ENCODE assay signal across 24 cellular contexts in the genomic region with DNA sequence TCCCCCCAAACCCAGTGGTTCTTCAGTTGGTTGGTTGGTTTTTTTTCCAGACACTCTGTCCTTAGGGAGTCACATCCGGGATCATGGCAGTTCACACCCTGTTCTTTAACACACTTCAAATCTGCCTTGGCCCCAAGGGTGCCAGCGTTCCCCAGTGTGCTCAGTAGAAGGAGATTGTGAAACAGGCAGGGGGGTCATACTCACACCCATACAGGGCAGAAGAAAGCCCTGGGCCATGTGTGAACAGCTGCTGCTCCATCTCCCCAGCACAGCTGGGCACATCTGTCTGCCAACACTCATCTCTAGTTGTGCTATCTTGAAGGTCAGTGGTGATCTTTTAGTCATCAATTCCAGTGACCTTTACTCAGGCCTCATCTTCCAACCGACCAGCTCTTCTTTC.
DNase-seq lines count a peak whose midpoint lies in the region; ATAC-seq and TF ChIP-seq lines count a peak whose summit lies in the region.
"Had no signal": no experiment of that assay in that cellular context is flagged by ENCODE, and none has a peak within 500 bp of the region (broad histone marks: within the 10 kb centered on the region; RNA-seq: fewer than 3 reads in every experiment).

No MANE protein-coding gene starts in this region.

- H3K4me1 ChIP-seq in breast epithelium (no peaks in the 10 kb centered on the region), upper lobe of right lung (peaks cover 21% of the 10 kb centered on the region)
- H3K4me1 ChIP-seq: neural progenitor cell, prostate gland had no signal

- peaks cover 1% of the 10 kb centered on the region for H3K36me3 Mint-ChIP-seq in MCF 10A (ENCODE audit: insufficient read depth, unreplicated experiment)
- H3K36me3 Mint-ChIP-seq in activated T-helper 2 cell treated with anti-CD3 and anti-CD28 coated beads, Interferon-gamma antibody, Interleukin-2, Interleukin-4, amounts not matched to agents 10 μg/mL and 5 μg/mL and 100 μg/mL, durations not matched to agents 14 hours and 24 hours and 36 hours (ENCODE audit: low read depth) = peaks cover 38% of the 10 kb centered on the region
- H3K36me3 Mint-ChIP-seq in memory B cell = no peaks in the 10 kb centered on the region
- H3K36me3 Mint-ChIP-seq: activated CD4-positive, alpha-beta memory T cell treated with anti-CD3 and anti-CD28 coated beads for 36 hours; CD14-positive monocyte; neural progenitor cell had no signal

- H3K9me3 Mint-ChIP-seq in MCF 10A (ENCODE audit: unreplicated experiment) = no peaks in the 10 kb centered on the region
- H3K9me3 Mint-ChIP-seq in activated T-helper 2 cell treated with anti-CD3 and anti-CD28 coated beads, Interferon-gamma antibody, Interleukin-2, Interleukin-4, amounts not matched to agents 10 μg/mL and 5 μg/mL and 100 μg/mL, durations not matched to agents 14 hours and 24 hours and 36 hours = no peaks in the 10 kb centered on the region
- H3K9me3 Mint-ChIP-seq in memory B cell = no peaks in the 10 kb centered on the region
- H3K9me3 Mint-ChIP-seq: activated CD4-positive, alpha-beta memory T cell treated with anti-CD3 and anti-CD28 coated beads for 36 hours; activated naive CD4-positive, alpha-beta T cell treated with anti-CD3 and anti-CD28 coated beads, Interleukin-2, amount 50 U/mL, for 72 hours; activated T-cell treated with anti-CD3 and anti-CD28 coated beads, Interleukin-2, amount 50 U/mL, for 4 hours; HFFc6 had no signal

- POLR2A ChIA-PET in MCF 10A (lab: Yijun Ruan, JAX) = interaction anchor here (0.9 kb wide), 1 partner anchor 63 kb away, joined by 4 read pairs; no protein-coding TSS in a partner anchor

- H3K4me1 Mint-ChIP-seq in MCF 10A (ENCODE audit: insufficient read depth, unreplicated experiment) (peaks cover 26% of the 10 kb centered on the region), memory B cell (peaks cover 45% of the 10 kb centered on the region)
- H3K4me1 Mint-ChIP-seq in activated T-helper 2 cell treated with anti-CD3 and anti-CD28 coated beads, Interferon-gamma antibody, Interleukin-2, Interleukin-4, amounts not matched to agents 10 μg/mL and 5 μg/mL and 100 μg/mL, durations not matched to agents 14 hours and 24 hours and 36 hours (ENCODE audit: low read depth) = peaks cover 31% of the 10 kb centered on the region

- intact Hi-C loops in MCF 10A (cut with micrococcal nuclease) = no loop called here
- intact Hi-C loops in breast epithelium (cut with DNase I; ENCODE audit: low total_unique reads) = no loop called here
- intact Hi-C loops in activated T-helper 2 cell treated with anti-CD3 and anti-CD28 coated beads, Interferon-gamma antibody, Interleukin-2, Interleukin-4, amounts not matched to agents 10 μg/mL and 5 μg/mL and 100 μg/mL, durations not matched to agents 14 hours and 24 hours and 36 hours (cut with micrococcal nuclease) = no loop called here
- intact Hi-C loops in upper lobe of right lung (cut with DNase I) = no loop called here

- H3K27ac ChIP-seq in breast epithelium (no peak overlapping the region), upper lobe of right lung (no peak overlapping the region)
- H3K27ac ChIP-seq: esophagus squamous epithelium, neural progenitor cell, prostate gland, VCaP had no signal

- CTCF ChIA-PET in MCF 10A (lab: Yijun Ruan, JAX) = interaction anchor here (0.7 to 1.5 kb wide), 3 partner anchors 11 to 389 kb away, joined by 3 to 11 read pairs (median 4); no protein-coding TSS in a partner anchor

- H3K4me3 Mint-ChIP-seq in MCF 10A (ENCODE audit: unreplicated experiment) = no peak overlapping the region
- H3K4me3 Mint-ChIP-seq in activated T-helper 2 cell treated with anti-CD3 and anti-CD28 coated beads, Interferon-gamma antibody, Interleukin-2, Interleukin-4, amounts not matched to agents 10 μg/mL and 5 μg/mL and 100 μg/mL, durations not matched to agents 14 hours and 24 hours and 36 hours (ENCODE audit: low read depth) = no peak overlapping the region
- H3K4me3 Mint-ChIP-seq in memory B cell = no peak overlapping the region
- H3K4me3 Mint-ChIP-seq: activated CD4-positive, alpha-beta memory T cell treated with anti-CD3 and anti-CD28 coated beads for 36 hours; activated T-cell treated with anti-CD3 and anti-CD28 coated beads, Interleukin-2, amount 50 U/mL, for 4 hours; CD14-positive monocyte; HFFc6; neural progenitor cell had no signal

- ATAC-seq in memory B cell (ENCODE audit: low read depth) (no peak), upper lobe of right lung (peak; percentile 85), GM19397 (IDR thresholded peaks at IDR 0.05; ENCODE audit: unreplicated experiment) (no peak), HG02623 (IDR thresholded peaks at IDR 0.05; ENCODE audit: unreplicated experiment) (no peak)
- ATAC-seq: activated T-cell treated with anti-CD3 and anti-CD28 coated beads, Interleukin-2, amount 50 U/mL, for 4 hours; left colon had no signal

- H3K9me3 ChIP-seq in breast epithelium (no peaks in the 10 kb centered on the region), upper lobe of right lung (no peaks in the 10 kb centered on the region)
- H3K9me3 ChIP-seq: esophagus squamous epithelium, prostate gland had no signal

- H3K27me3 Mint-ChIP-seq in MCF 10A (ENCODE audit: insufficient read depth, unreplicated experiment) = no peaks in the 10 kb centered on the region
- H3K27me3 Mint-ChIP-seq in activated T-helper 2 cell treated with anti-CD3 and anti-CD28 coated beads, Interferon-gamma antibody, Interleukin-2, Interleukin-4, amounts not matched to agents 10 μg/mL and 5 μg/mL and 100 μg/mL, durations not matched to agents 14 hours and 24 hours and 36 hours (ENCODE audit: low read depth) = no peaks in the 10 kb centered on the region
- no peaks in the 10 kb centered on the region for H3K27me3 Mint-ChIP-seq in memory B cell
- H3K27me3 Mint-ChIP-seq: activated CD4-positive, alpha-beta memory T cell treated with anti-CD3 and anti-CD28 coated beads for 36 hours had no signal

- H3K27me3 ChIP-seq in breast epithelium = no peaks in the 10 kb centered on the region
- H3K27me3 ChIP-seq in upper lobe of right lung = no peaks in the 10 kb centered on the region
- H3K27me3 ChIP-seq: esophagus squamous epithelium, neural progenitor cell had no signal

- no peak for TF ChIP-seq POLR2A in breast epithelium (IDR thresholded peaks at IDR 0.05)

- no peak for TF ChIP-seq CTCF in MCF 10A (IDR thresholded peaks at IDR 0.05; ENCODE audit: unreplicated experiment)
- TF ChIP-seq CTCF in breast epithelium (IDR thresholded peaks at IDR 0.05) = no peak
- TF ChIP-seq CTCF in upper lobe of right lung (IDR thresholded peaks at IDR 0.05) = no peak

- H3K27ac Mint-ChIP-seq in MCF 10A (ENCODE audit: low read depth, unreplicated experiment) (peak overlapping the region; percentile 0), memory B cell (peak overlapping the region; percentile 2)
- peak overlapping the region; percentile 3 for H3K27ac Mint-ChIP-seq in activated T-helper 2 cell treated with anti-CD3 and anti-CD28 coated beads, Interferon-gamma antibody, Interleukin-2, Interleukin-4, amounts not matched to agents 10 μg/mL and 5 μg/mL and 100 μg/mL, durations not matched to agents 14 hours and 24 hours and 36 hours
- H3K27ac Mint-ChIP-seq: activated CD4-positive, alpha-beta memory T cell treated with anti-CD3 and anti-CD28 coated beads for 36 hours; HFFc6; neural progenitor cell had no signal

- H3K4me3 ChIP-seq in breast epithelium = no peak overlapping the region
- no peak overlapping the region for H3K4me3 ChIP-seq in upper lobe of right lung
- H3K4me3 ChIP-seq: esophagus squamous epithelium, neural progenitor cell, prostate gland had no signal

- no TSS peak for BruUV-seq in MCF 10A (replicated peaks; lab: Mats Ljungman, UMichigan)

- no peaks in the 10 kb centered on the region for H3K36me3 ChIP-seq in breast epithelium
- no peaks in the 10 kb centered on the region for H3K36me3 ChIP-seq in upper lobe of right lung
- H3K36me3 ChIP-seq: esophagus squamous epithelium, neural progenitor cell, prostate gland had no signal

- DNase-seq in MCF 10A (ENCODE audit: unreplicated experiment) (no peak), breast epithelium (ENCODE audit: low spot score in 2 of 2) (no peak), memory B cell (ENCODE audit: low spot score in 2 of 2) (no peak), upper lobe of right lung (peak; percentile 68), T-helper 9 cell (no peak)
- no peak for DNase-seq in activated T-helper 2 cell treated with anti-CD3 and anti-CD28 coated beads, Interferon-gamma antibody, Interleukin-2, Interleukin-4, amounts not matched to agents 10 μg/mL and 5 μg/mL and 100 μg/mL, durations not matched to agents 14 hours and 24 hours and 36 hours (ENCODE audit: low spot score)
- DNase-seq: ACHN; activated CD4-positive, alpha-beta memory T cell treated with anti-CD3 and anti-CD28 coated beads for 36 hours; activated T-cell treated with anti-CD3 and anti-CD28 coated beads, Interleukin-2, amount 50 U/mL, for 4 hours; effector memory CD4-positive, alpha-beta T cell; esophagus squamous epithelium; HFFc6; KBM-7; left colon; NCI-H187; SIG-M5; small intestine had no signal
